25 cellular contexts compared by ENCODE assay signal in genomic region chr6:17948725-17949124, GRCh38.
"Had no signal": no experiment of that assay in that cellular context is flagged by ENCODE, and none has a peak within 500 bp of the region (broad histone marks: within the 10 kb centered on the region; RNA-seq: fewer than 3 reads in every experiment).

No MANE protein-coding gene starts in this region.

- H3K4me1 ChIP-seq: lower lobe of right lung had no signal

- H3K4me3 ChIP-seq: coronary artery, dorsolateral prefrontal cortex, esophagus squamous epithelium, gastrocnemius medialis, heart right ventricle, left lung, lower lobe of right lung, mucosa of descending colon had no signal

- ATAC-seq: gastrocnemius medialis, heart right ventricle, left cardiac atrium, left lung, left ventricle myocardium superior, lower lobe of right lung, mucosa of descending colon had no signal

- H3K27me3 ChIP-seq: dorsolateral prefrontal cortex, gastrocnemius medialis, heart right ventricle, left lung had no signal

- FAIRE-seq: colon, endothelial cell of umbilical vein, islet of Langerhans, keratinocyte had no signal

- DNase-seq: dermis blood vessel endothelial cell; dorsolateral prefrontal cortex; effector CD4-positive, alpha-beta T cell; effector memory CD4-positive, alpha-beta T cell; esophagus squamous epithelium; foreskin fibroblast; foreskin melanocyte; gastrocnemius medialis; glutamatergic neuron; head of caudate nucleus; heart right ventricle; hippocampal formation; left cardiac atrium; left lung; left ventricle myocardium superior; lower lobe of right lung; mesenchymal stem cell; mucosa of descending colon; naive B cell had no signal

- H3K9me3 ChIP-seq: esophagus squamous epithelium, gastrocnemius medialis, left lung, lower lobe of right lung, mucosa of descending colon had no signal

- H3K36me3 ChIP-seq: esophagus squamous epithelium, gastrocnemius medialis had no signal

- H3K27ac ChIP-seq: epithelial cell of prostate, esophagus squamous epithelium, left lung, lower lobe of right lung had no signal
